27 cellular contexts compared by ENCODE assay signal in the genomic region with DNA sequence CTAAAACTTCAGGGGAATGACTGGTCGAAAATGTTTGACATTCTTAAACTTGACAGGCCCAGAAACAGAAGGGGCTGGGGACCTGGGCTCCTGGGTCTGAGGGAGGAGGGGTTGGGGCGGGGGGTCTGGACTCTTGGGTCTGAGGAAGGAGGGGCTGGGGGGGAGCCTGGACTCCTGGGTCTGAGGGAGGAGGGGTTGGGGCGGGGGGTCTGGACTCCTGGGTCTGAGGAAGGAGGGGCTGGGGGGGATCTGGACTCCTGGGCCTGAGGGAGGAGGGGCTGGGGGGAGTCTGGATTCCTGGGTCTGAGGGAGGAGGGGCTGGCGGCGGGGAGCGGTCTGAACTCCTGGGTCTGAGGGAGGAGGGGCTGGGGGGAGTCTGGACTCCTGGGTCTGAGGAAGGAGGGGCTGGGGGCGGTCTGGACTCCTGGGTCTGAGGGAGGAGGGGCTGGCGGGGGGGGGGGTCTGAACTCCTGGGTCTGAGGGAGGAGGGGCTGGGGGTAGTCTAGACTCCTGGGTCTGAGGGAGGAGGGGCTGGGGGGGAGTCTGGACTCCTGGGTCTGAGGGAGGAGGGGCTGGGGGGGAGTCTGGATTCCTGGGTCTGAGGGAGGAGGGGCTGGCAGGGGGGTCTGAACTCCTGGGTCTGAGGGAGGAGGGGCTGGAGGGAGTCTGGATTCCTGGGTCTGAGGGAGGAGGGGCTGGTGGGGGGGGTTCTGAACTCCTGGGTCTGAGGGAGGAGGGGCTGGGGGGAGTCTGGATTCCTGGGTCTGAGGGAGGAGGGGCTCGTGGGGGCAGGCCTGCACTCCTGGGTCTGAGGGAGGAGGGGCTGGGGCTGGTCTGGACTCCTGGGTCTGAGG. TPM values are rescaled to one million over a fixed set of nuclear protein-coding genes. Genes with fewer than 3 reads are reported as not detected.
DNase-seq lines count a peak whose midpoint lies in the region; ATAC-seq and TF ChIP-seq lines count a peak whose summit lies in the region.
"Had no signal": no experiment of that assay in that cellular context is flagged by ENCODE, and none has a peak within 500 bp of the region (broad histone marks: within the 10 kb centered on the region; RNA-seq: fewer than 3 reads in every experiment).

No MANE protein-coding gene starts in this region.

- no peak overlapping the region for H2AK5ac ChIP-seq in trophoblast cell (ENCODE audit: low read length)

- no peak overlapping the region for H4K12ac ChIP-seq in trophoblast cell (ENCODE audit: low read depth, low read length)

- H2AFZ ChIP-seq in mammary epithelial cell (ENCODE audit: low read depth, low read length) (no peak overlapping the region), trophoblast cell (ENCODE audit: insufficient read depth, low read length, poor library complexity) (no peak overlapping the region)

- no peak overlapping the region for H2BK5ac ChIP-seq in trophoblast cell (ENCODE audit: low read depth, low read length, poor library complexity)

- H3K4ac ChIP-seq in trophoblast cell (ENCODE audit: low read depth, low read length), result no peak overlapping the region

- ATAC-seq in GM21381 (IDR thresholded peaks at IDR 0.05; ENCODE audit: unreplicated experiment), result no peak
- ATAC-seq: CD8-positive, alpha-beta T cell had no signal

- dilution Hi-C loops in mammary epithelial cell (cut with HindIII; ENCODE audit: low sequenced_read_pairs), result no loop called here

- no peak overlapping the region for H3K4me2 ChIP-seq in mammary epithelial cell (ENCODE audit: insufficient read depth, low read depth, low read length)
- H3K4me2 ChIP-seq in trophoblast cell (ENCODE audit: low read length), result no peak overlapping the region

- BruUV-seq in mammary epithelial cell (replicated peaks; lab: Mats Ljungman, UMichigan), result no TSS peak

- H3K23ac ChIP-seq in trophoblast cell (ENCODE audit: low read length), result no peak overlapping the region

- peak overlapping the region; percentile 16 to 82 for H3K27ac ChIP-seq in breast epithelium
- no peak overlapping the region for H3K27ac ChIP-seq in mammary epithelial cell (ENCODE audit: insufficient read depth, low read depth, low read length)
- peak overlapping the region; percentile 72 for H3K27ac ChIP-seq in trophoblast cell (ENCODE audit: low read depth, low read length)

- no peak overlapping the region for H2BK12ac ChIP-seq in trophoblast cell (ENCODE audit: low read length)

- intact Hi-C loops in breast epithelium (cut with DNase I; ENCODE audit: low total_unique reads), result loop anchor here (5.0 kb wide), 1 partner anchor 762 kb away; no protein-coding TSS in a partner anchor
- intact Hi-C loops in mammary epithelial cell (cut with micrococcal nuclease), result no loop called here

- H3K4me1 ChIP-seq in breast epithelium, result no peaks in the 10 kb centered on the region
- H3K4me1 ChIP-seq in mammary epithelial cell (ENCODE audit: insufficient read depth, low read length), result peaks cover 30% of the 10 kb centered on the region
- H3K4me1 ChIP-seq in trophoblast cell (ENCODE audit: control insufficient read depth in 1 of 2, insufficient read depth in 2 of 2, low read length in 2 of 2), result peaks cover 12 to 16% of the 10 kb centered on the region in 2 experiments

- TF ChIP-seq CTCF in breast epithelium (IDR thresholded peaks at IDR 0.05), result no peak
- TF ChIP-seq CTCF in mammary epithelial cell (conservative IDR thresholded peaks at IDR 0.05 in 1 of 2, IDR thresholded peaks at IDR 0.05 in 1 of 2; ENCODE audit: extremely low read depth in 1 of 2, insufficient read depth in 1 of 2, low read depth in 1 of 2, low read length in 2 of 2), result no peak

- H3K14ac ChIP-seq in trophoblast cell (ENCODE audit: low read length), result no peak overlapping the region

- H4K20me1 ChIP-seq in mammary epithelial cell (ENCODE audit: insufficient read depth, low read length), result no peaks in the 10 kb centered on the region

- H3K9me3 ChIP-seq in breast epithelium (no peaks in the 10 kb centered on the region), mammary epithelial cell (replicated peaks; ENCODE audit: insufficient read depth, low read length) (no peaks in the 10 kb centered on the region), trophoblast cell (ENCODE audit: insufficient read depth, low read depth, low read length) (peaks cover 2% of the 10 kb centered on the region)

- no peak overlapping the region for H4K8ac ChIP-seq in trophoblast cell (ENCODE audit: low read depth, low read length)

- H3K36me3 ChIP-seq in breast epithelium (no peaks in the 10 kb centered on the region), mammary epithelial cell (ENCODE audit: insufficient read depth, low read length) (no peaks in the 10 kb centered on the region), trophoblast cell (ENCODE audit: control insufficient read depth in 1 of 2, insufficient read depth in 2 of 2, low read length in 2 of 2) (no peaks in the 10 kb centered on the region)

- H3K9ac ChIP-seq in mammary epithelial cell (ENCODE audit: insufficient read depth, low read length) (no peak overlapping the region), trophoblast cell (ENCODE audit: low read length) (no peak overlapping the region)

- H3K27me3 ChIP-seq in breast epithelium (no peaks in the 10 kb centered on the region), mammary epithelial cell (ENCODE audit: insufficient read depth, low read length) (no peaks in the 10 kb centered on the region), trophoblast cell (ENCODE audit: insufficient read depth, low read length) (no peaks in the 10 kb centered on the region)

- CTCF ChIA-PET in mammary epithelial cell (lab: Charles Lee; ENCODE audit: low non-redundant PET), result no interaction called here

- WGBS in mammary epithelial cell (ENCODE audit: low coverage, missing lambda C conversion rate), result 80% methylated on average over 1 of the region's 9 CpGs
- no CpG with 5 or more reads among the region's 9 CpGs for WGBS in trophoblast cell (ENCODE audit: extremely low coverage, insufficient coverage, insufficient read length)

- H3K79me1 ChIP-seq in trophoblast cell (ENCODE audit: low read length), result peaks cover 8% of the 10 kb centered on the region

- no peak for DNase-seq in breast epithelium (ENCODE audit: low spot score in 2 of 2)
- DNase-seq in mammary epithelial cell, result no peak
- DNase-seq in islet precursor cell, result peak; percentile 78
- DNase-seq in trophoblast cell, result no peak
- no peak for DNase-seq in amniotic stem cell (lab: John Stamatoyannopoulos, UW)
- DNase-seq in pons (ENCODE audit: low spot score), result no peak
- DNase-seq: 8988T; AML-193; C1 segment of cervical spinal cord; CD8-positive, alpha-beta T cell; DMS153; GOT3; Karpas-422; NCI-H1417; NCI-H1694 treated with DMSO at 0.1 percent for 48 hours; NCI-H2081 treated with DMSO at 0.1 percent for 48 hours; NCI-H2171 treated with DMSO at 0.1 percent for 48 hours; NCI-H524 treated with DMSO at 0.1 percent for 48 hours; NCI-H82; Right ventricle myocardium superior had no signal

- H2BK120ac ChIP-seq in trophoblast cell (ENCODE audit: insufficient read depth, low read length, poor library complexity), result no peak overlapping the region

- TF ChIP-seq POLR2A in breast epithelium (IDR thresholded peaks at IDR 0.05), result no peak

- H3K79me2 ChIP-seq in mammary epithelial cell (ENCODE audit: insufficient read depth, low read length) (no peaks in the 10 kb centered on the region), trophoblast cell (ENCODE audit: control insufficient read depth, insufficient read depth, low read length, poor library complexity) (no peaks in the 10 kb centered on the region)

- H3K4me3 ChIP-seq in breast epithelium, result no peak overlapping the region
- no peak overlapping the region for H3K4me3 ChIP-seq in mammary epithelial cell (replicated peaks in 1 of 3; ENCODE audit: insufficient read depth in 1 of 3, low read depth in 2 of 3, low read length in 3 of 3)
- no peak overlapping the region for H3K4me3 ChIP-seq in trophoblast cell (ENCODE audit: low read depth, low read length)

- H3K18ac ChIP-seq in trophoblast cell (ENCODE audit: low read length), result no peak overlapping the region

- peak overlapping the region; percentile 38 for H4K91ac ChIP-seq in trophoblast cell (ENCODE audit: low read depth, low read length)

- in situ Hi-C loops in mammary epithelial cell (cut with MboI; ENCODE audit: low sequenced_read_pairs in 2 of 2), result no loop called here

RNA-seq across cellular contexts. Expression of a gene that starts 5.5 kb away (rescaled TPM):
- 10 to 100 TPM in 1 of 3 donors, under 1 TPM in 1, not detected in 1; 0.98 to 14.8 TPM for total RNA-seq in breast epithelium
- 100 to 1,000 TPM in 1 of 2 donors, 10 to 100 TPM in 1; 12.7 to 175 TPM for total RNA-seq in mammary epithelial cell
- polyA plus RNA-seq in mammary epithelial cell, result 34.6 TPM
- 35.4 TPM for polyA minus RNA-seq in mammary epithelial cell
- polyA plus RNA-seq in trophoblast cell (2013), result 59.8 and 62.6 TPM in 2 replicates
- total RNA-seq: CD8-positive, alpha-beta T cell; G401; MCF 10A; OCI-LY7; Right ventricle myocardium superior; RPMI7951; SK-MEL-5 had no signal
- polyA plus RNA-seq: AG04450 had no signal

RNA-seq across cellular contexts. Expression of a gene that starts 8.8 kb away (rescaled TPM):
- total RNA-seq in breast epithelium (100 to 1,000 TPM in 1 of 3 donors, 1 to 10 TPM in 1, not detected in 1; 7.5 to 103 TPM), mammary epithelial cell (100 to 1,000 TPM in 1 of 2 donors, 10 to 100 TPM in 1; 47.3 to 584 TPM)
- 196 TPM for polyA plus RNA-seq in mammary epithelial cell
- polyA minus RNA-seq in mammary epithelial cell, result 231 TPM
- polyA plus RNA-seq in trophoblast cell (2013), result 0.21 and 0.26 TPM in 2 replicates
- total RNA-seq: CD8-positive, alpha-beta T cell; G401; MCF 10A; OCI-LY7; Right ventricle myocardium superior; RPMI7951; SK-MEL-5 had no signal
- polyA plus RNA-seq: AG04450 had no signal

RNA-seq across cellular contexts. Expression of a gene that starts 22.1 kb away (rescaled TPM):
- total RNA-seq in breast epithelium (100 to 1,000 TPM in 1 of 3 donors, 10 to 100 TPM in 1, not detected in 1; 16.1 to 182 TPM), mammary epithelial cell (1,000 to 10,000 TPM in 1 of 2 donors, 100 to 1,000 TPM in 1; 485 to 1,207 TPM)
- 1,184 TPM for polyA plus RNA-seq in mammary epithelial cell
- polyA minus RNA-seq in mammary epithelial cell, result 1,437 TPM
- polyA plus RNA-seq in trophoblast cell (2013), result 0.10 and 0.14 TPM in 2 replicates
- total RNA-seq: CD8-positive, alpha-beta T cell; OCI-LY7; Right ventricle myocardium superior; RPMI7951; SK-MEL-5 had no signal
- polyA plus RNA-seq: AG04450 had no signal

RNA-seq across cellular contexts. Expression of a gene that starts 26.5 kb away (rescaled TPM):
- total RNA-seq in breast epithelium, result 10 to 100 TPM in 2 of 3 donors, not detected in 1; 13.4 to 46.2 TPM
- 10 to 100 TPM; 51.5 to 80.0 TPM for total RNA-seq in mammary epithelial cell
- polyA plus RNA-seq in mammary epithelial cell, result 127 TPM
- polyA minus RNA-seq in mammary epithelial cell, result 167 TPM
- 1.6 TPM in 2 replicates for polyA plus RNA-seq in trophoblast cell (2013)
- total RNA-seq: CD8-positive, alpha-beta T cell; G401; MCF 10A; OCI-LY7; Right ventricle myocardium superior; RPMI7951; SK-MEL-5 had no signal
- polyA plus RNA-seq: AG04450 had no signal

RNA-seq across cellular contexts. Expression of a gene that starts 44.6 kb away (rescaled TPM):
- total RNA-seq in breast epithelium (10 to 100 TPM in 1 of 3 donors, 1 to 10 TPM in 1, not detected in 1; 3.3 to 13.9 TPM), mammary epithelial cell (10 to 100 TPM; 63.1 to 74.0 TPM)
- 232 TPM for polyA plus RNA-seq in mammary epithelial cell
- polyA minus RNA-seq in mammary epithelial cell, result 300 TPM
- 0.79 and 0.94 TPM in 2 replicates for polyA plus RNA-seq in trophoblast cell (2013)
- total RNA-seq: CD8-positive, alpha-beta T cell; G401; MCF 10A; OCI-LY7; Right ventricle myocardium superior; RPMI7951; SK-MEL-5 had no signal
- polyA plus RNA-seq: AG04450 had no signal
